8 cellular contexts compared by ENCODE assay signal in the genomic region with DNA sequence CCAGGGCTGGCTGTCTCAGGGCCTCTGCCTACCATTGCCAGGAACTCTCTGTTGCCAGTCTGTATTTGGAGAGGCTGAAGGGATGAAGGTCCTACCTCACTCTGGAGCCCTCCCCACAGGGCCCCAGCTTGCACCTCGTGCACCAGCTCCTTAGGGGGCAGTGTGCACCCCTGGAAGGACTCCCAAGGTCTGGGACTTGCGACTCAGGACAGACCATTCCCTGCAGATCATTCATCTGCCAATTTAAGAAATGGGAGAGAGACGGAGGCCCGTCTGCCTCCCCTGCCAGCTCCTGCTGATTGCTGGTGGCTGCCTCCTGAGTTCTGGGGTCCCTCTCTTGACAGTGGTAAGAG. TPM values are rescaled to one million over a fixed set of nuclear protein-coding genes. Genes with fewer than 3 reads are reported as not detected.
A peak's percentile ranks its signal among the peaks of the same experiment; 100 is the strongest.
DNase-seq lines count a peak whose midpoint lies in the region; ATAC-seq, FAIRE-seq and TF ChIP-seq lines count a peak whose summit lies in the region.

No MANE protein-coding gene starts in this region.

- peaks cover 40% of the 10 kb centered on the region for H3K4me1 Mint-ChIP-seq in stimulated activated naive CD8-positive, alpha-beta T cell treated with anti-CD3 and anti-CD28 coated beads, Interleukin-15, amount 100 ng/mL, for 72 hours

- H3K27ac ChIP-seq in Panc1 (ENCODE audit: low read length): peak overlapping the region; percentile 100

- no peaks in the 10 kb centered on the region for H3K9me3 ChIP-seq in Panc1 (ENCODE audit: control insufficient read depth, insufficient read depth, low read depth, low read length)

- peak; percentile 60 for TF ChIP-seq CTCF in GM12874 (IDR thresholded peaks at IDR 0.05; ENCODE audit: insufficient read depth, low read depth, low read length)
- TF ChIP-seq CTCF in Panc1 (IDR thresholded peaks at IDR 0.05): peak; percentile 88
- peak; percentile 52 for TF ChIP-seq CTCF in bronchial epithelial cell (IDR thresholded peaks at IDR 0.05; ENCODE audit: insufficient read depth, low read length, severe bottlenecking)

- peaks cover 60% of the 10 kb centered on the region for H3K4me1 ChIP-seq in Panc1 (ENCODE audit: control insufficient read depth, insufficient read depth, low read length)

- no peak for FAIRE-seq in bronchial epithelial cell (lab: Jason Lieb, UNC)

- H3K27ac Mint-ChIP-seq in stimulated activated naive CD8-positive, alpha-beta T cell treated with anti-CD3 and anti-CD28 coated beads, Interleukin-15, amount 100 ng/mL, for 72 hours: peak overlapping the region; percentile 99

- no peaks in the 10 kb centered on the region for H3K27me3 Mint-ChIP-seq in stimulated activated naive CD8-positive, alpha-beta T cell treated with anti-CD3 and anti-CD28 coated beads, Interleukin-15, amount 100 ng/mL, for 72 hours

- peak; percentile 65 for DNase-seq in AG20443 (ENCODE audit: low spot score)
- no peak for DNase-seq in Panc1 (ENCODE audit: low read depth, low spot score)
- DNase-seq in bronchial epithelial cell (ENCODE audit: low read depth): peak; percentile 52
- peak; percentile 83 for DNase-seq in kidney tubule cell (ENCODE audit: low spot score)
- peak in 1 of 2 donors; percentile 34 for DNase-seq in stimulated activated naive CD8-positive, alpha-beta T cell treated with anti-CD3 and anti-CD28 coated beads, Interleukin-15, amount 100 ng/mL, for 72 hours
- DNase-seq in putamen (ENCODE audit: low spot score): no peak

- no TSS peak for BruUV-seq in Panc1 (replicated peaks; lab: Mats Ljungman, UMichigan)

- POLR2A ChIA-PET in Panc1 (lab: Charles Lee): interaction anchor here (0.6 to 14.1 kb wide), 10 partner anchors 8 to 84 kb away, joined by 3 to 818 read pairs (median 4); partner anchors contain the start of gene MALAT1

- H3K36me3 ChIP-seq in Panc1 (ENCODE audit: control insufficient read depth, insufficient read depth, low read length): no peaks in the 10 kb centered on the region
- no peaks in the 10 kb centered on the region for H3K36me3 ChIP-seq in bronchial epithelial cell (ENCODE audit: control insufficient read depth, insufficient read depth, low read length)

- intact Hi-C loops in Panc1 (cut with micrococcal nuclease; ENCODE audit: unreplicated experiment): loop anchor here (5.0 kb wide), 1 partner anchor 36 kb away; no protein-coding TSS in a partner anchor

- H3K27me3 ChIP-seq in Panc1 (ENCODE audit: control insufficient read depth, insufficient read depth, low read length) (no peaks in the 10 kb centered on the region), bronchial epithelial cell (ENCODE audit: control insufficient read depth, insufficient read depth, low read length) (no peaks in the 10 kb centered on the region)

- H3K4me3 ChIP-seq in Panc1 (ENCODE audit: low read depth in 2 of 2, low read length in 2 of 2) (peak overlapping the region; percentile 3 to 28; a peak in 2 of 4 replicates), bronchial epithelial cell (ENCODE audit: low read depth, low read length) (peak overlapping the region; percentile 7)

- CTCF ChIA-PET in Panc1 (lab: Charles Lee): interaction anchor here (0.6 to 2.0 kb wide), 5 partner anchors 18 to 35 kb away, joined by 3 to 8 read pairs (median 3); partner anchors contain the start of gene MALAT1

- peak overlapping the region; percentile 79 to 85 for H3K4me3 Mint-ChIP-seq in stimulated activated naive CD8-positive, alpha-beta T cell treated with anti-CD3 and anti-CD28 coated beads, Interleukin-15, amount 100 ng/mL, for 72 hours

- in situ Hi-C loops in Panc1 (cut with HindIII; ENCODE audit: low pct_unique_long_range_greater_than_20kb, low sequenced_read_pairs): no loop called here

- ATAC-seq in Panc1: peak; percentile 78
- peak; percentile 35 for ATAC-seq in stimulated activated naive CD8-positive, alpha-beta T cell treated with anti-CD3 and anti-CD28 coated beads, Interleukin-15, amount 100 ng/mL, for 72 hours
- no peak for ATAC-seq in GM19463 (IDR thresholded peaks at IDR 0.05; ENCODE audit: unreplicated experiment)

- no peaks in the 10 kb centered on the region for H3K9me3 Mint-ChIP-seq in stimulated activated naive CD8-positive, alpha-beta T cell treated with anti-CD3 and anti-CD28 coated beads, Interleukin-15, amount 100 ng/mL, for 72 hours

RNA-seq across cellular contexts. Expression of gene MALAT1, which starts 27.5 kb away (rescaled TPM):
- total RNA-seq in Panc1 (2021; ENCODE audit: unreplicated experiment) (13,645 TPM), bronchial epithelial cell (11,095 and 16,401 TPM in 2 replicates)
- 690 TPM for polyA plus RNA-seq in Panc1 (2012; ENCODE audit: insufficient read length)

RNA-seq across cellular contexts. Expression of gene NEAT1, which starts 48.8 kb away (rescaled TPM):
- 731 TPM for total RNA-seq in Panc1 (2021; ENCODE audit: unreplicated experiment)
- polyA plus RNA-seq in Panc1 (2012; ENCODE audit: insufficient read length): 190 TPM
- 114 and 133 TPM in 2 replicates for total RNA-seq in bronchial epithelial cell

RNA-seq across cellular contexts. Expression of gene SCYL1, which starts 53.5 kb away (rescaled TPM):
- 117 TPM for total RNA-seq in Panc1 (2021; ENCODE audit: unreplicated experiment)
- polyA plus RNA-seq in Panc1 (2012; ENCODE audit: insufficient read length): 172 TPM
- total RNA-seq in bronchial epithelial cell: 49.5 and 64.5 TPM in 2 replicates

Comparison
In these comparisons a context has a peak if more than half of its experiments do, and no peak if none do; other contexts are left out.
1. DNase-seq: peak in AG20443 (single experiment), bronchial epithelial cell (single experiment) and kidney tubule cell (single experiment); none in Panc1 (single experiment) and putamen (single experiment).
2. Peak in every context shown above with its lines, with median percentiles within 50 percentile points of each other: CTCF ChIP-seq.